ENCODE assay signal across 12 cellular contexts in the genomic region with DNA sequence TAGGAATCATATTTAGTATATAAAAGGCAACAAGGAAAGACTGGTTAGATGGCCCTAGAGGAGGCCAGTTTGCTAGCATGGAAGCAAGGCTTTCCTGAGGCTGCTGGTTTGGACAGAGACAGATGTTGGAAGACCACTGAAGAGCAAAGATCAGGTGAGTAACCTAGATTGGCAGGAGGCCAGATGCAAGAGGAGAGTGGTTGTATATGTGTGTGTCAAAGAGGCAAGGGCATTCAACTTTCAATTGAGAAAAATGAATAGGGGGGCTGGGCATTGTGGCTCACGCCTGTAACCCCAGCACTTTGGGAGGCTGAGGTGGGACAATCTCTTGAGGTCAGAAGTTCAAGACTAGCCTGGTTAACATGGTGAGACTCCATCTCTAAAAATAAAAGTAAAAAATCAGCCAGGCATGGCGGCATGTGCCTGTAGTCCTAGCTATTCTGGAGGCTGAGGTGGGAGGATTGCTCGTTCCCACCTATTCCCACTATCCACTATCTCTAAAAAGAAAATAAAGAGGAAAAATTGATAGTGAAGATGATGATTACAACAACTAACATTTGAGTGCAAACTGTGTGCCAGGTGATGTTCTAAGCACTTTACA.
DNase-seq lines count a peak whose midpoint lies in the region; ATAC-seq and TF ChIP-seq lines count a peak whose summit lies in the region.
"Had no signal": no experiment of that assay in that cellular context is flagged by ENCODE, and none has a peak within 500 bp of the region (broad histone marks: within the 10 kb centered on the region; RNA-seq: fewer than 3 reads in every experiment).

No MANE protein-coding gene starts in this region.

- H3F3A ChIP-seq in SK-N-SH (replicated peaks; ENCODE audit: insufficient read depth), result no peaks in the 10 kb centered on the region

- no peaks in the 10 kb centered on the region for H3K9me2 ChIP-seq in SK-N-SH

- H3K27ac ChIP-seq in SK-N-SH (ENCODE audit: low read depth in 2 of 2, low read length in 1 of 2), result no peak overlapping the region
- H3K27ac ChIP-seq: adrenal gland, lower lobe of right lung had no signal

- peaks cover 2% of the 10 kb centered on the region for H3K27me3 Mint-ChIP-seq in activated CD4-positive, alpha-beta T cell treated with anti-CD3 and anti-CD28 coated beads for 36 hours
- H3K27me3 Mint-ChIP-seq in activated T-helper 1 cell treated with anti-CD3 and anti-CD28 coated beads, Interleukin-12 subunit alpha, Interleukin-12 subunit beta, Interleukin-2, Interleukin-4 antibody, amounts not matched to agents 30 ng/mL and 10 ng/mL and 1 ng/mL, durations not matched to agents 14 hours and 24 hours and 36 hours (ENCODE audit: insufficient read depth), result peaks cover 3% of the 10 kb centered on the region

- no peak for TF ChIP-seq CTCF in SK-N-SH (IDR thresholded peaks at IDR 0.05)

- WGBS in SK-N-SH (ENCODE audit: low lambda C conversion rate), result 100% methylated on average over 3 of the region's 3 CpGs

- intact Hi-C loops in activated CD4-positive, alpha-beta T cell treated with anti-CD3 and anti-CD28 coated beads for 36 hours (cut with DNase I, micrococcal nuclease), result loop anchor here (2.0 kb wide), 2 partner anchors 21 to 355 kb away; no protein-coding TSS in a partner anchor
- intact Hi-C loops in activated T-helper 1 cell treated with anti-CD3 and anti-CD28 coated beads, Interleukin-12 subunit alpha, Interleukin-12 subunit beta, Interleukin-2, Interleukin-4 antibody, amounts not matched to agents 30 ng/mL and 10 ng/mL and 1 ng/mL, durations not matched to agents 14 hours and 24 hours and 36 hours (cut with micrococcal nuclease), result no loop called here

- H3K9me3 Mint-ChIP-seq in activated CD4-positive, alpha-beta T cell treated with anti-CD3 and anti-CD28 coated beads for 36 hours (ENCODE audit: low read depth), result no peaks in the 10 kb centered on the region
- H3K9me3 Mint-ChIP-seq in activated T-helper 1 cell treated with anti-CD3 and anti-CD28 coated beads, Interleukin-12 subunit alpha, Interleukin-12 subunit beta, Interleukin-2, Interleukin-4 antibody, amounts not matched to agents 30 ng/mL and 10 ng/mL and 1 ng/mL, durations not matched to agents 14 hours and 24 hours and 36 hours, result no peaks in the 10 kb centered on the region

- CTCF ChIA-PET in activated CD4-positive, alpha-beta T cell treated with anti-CD3 and anti-CD28 coated beads for 36 hours (lab: Charles Lee), result no interaction called here
- CTCF ChIA-PET in SK-N-SH (lab: Yijun Ruan, JAX), result no interaction called here

- no peak overlapping the region for H3K9ac ChIP-seq in SK-N-SH

- no peak overlapping the region for H3K4me3 ChIP-seq in SK-N-SH (ENCODE audit: low read depth in 2 of 2, low read length in 1 of 2)
- H3K4me3 ChIP-seq: adrenal gland, heart left ventricle, lower lobe of right lung had no signal

- no peak overlapping the region for H3K4me3 Mint-ChIP-seq in activated CD4-positive, alpha-beta T cell treated with anti-CD3 and anti-CD28 coated beads for 36 hours
- H3K4me3 Mint-ChIP-seq in activated T-helper 1 cell treated with anti-CD3 and anti-CD28 coated beads, Interleukin-12 subunit alpha, Interleukin-12 subunit beta, Interleukin-2, Interleukin-4 antibody, amounts not matched to agents 30 ng/mL and 10 ng/mL and 1 ng/mL, durations not matched to agents 14 hours and 24 hours and 36 hours, result no peak overlapping the region

- no peaks in the 10 kb centered on the region for H3K36me3 ChIP-seq in SK-N-SH (replicated peaks in 1 of 2; ENCODE audit: control insufficient read depth in 1 of 2, insufficient read depth in 2 of 2, low read length in 1 of 2)
- H3K36me3 ChIP-seq: adrenal gland, heart left ventricle, lower lobe of right lung had no signal

- H3K27me3 ChIP-seq in SK-N-SH (ENCODE audit: insufficient read depth), result no peaks in the 10 kb centered on the region
- H3K27me3 ChIP-seq: adrenal gland, heart left ventricle had no signal

- H3K4me2 ChIP-seq in SK-N-SH, result no peak overlapping the region

- TF ChIP-seq EP300 in SK-N-SH (IDR thresholded peaks at IDR 0.05; ENCODE audit: borderline replicate concordance in 1 of 2, low read depth in 1 of 2, low read length in 1 of 2), result no peak

- no peaks in the 10 kb centered on the region for H3K36me3 Mint-ChIP-seq in activated CD4-positive, alpha-beta T cell treated with anti-CD3 and anti-CD28 coated beads for 36 hours (ENCODE audit: low read depth)
- peaks cover 2% of the 10 kb centered on the region for H3K36me3 Mint-ChIP-seq in activated T-helper 1 cell treated with anti-CD3 and anti-CD28 coated beads, Interleukin-12 subunit alpha, Interleukin-12 subunit beta, Interleukin-2, Interleukin-4 antibody, amounts not matched to agents 30 ng/mL and 10 ng/mL and 1 ng/mL, durations not matched to agents 14 hours and 24 hours and 36 hours (ENCODE audit: low read depth)

- TF ChIP-seq RAD21 in SK-N-SH (IDR thresholded peaks at IDR 0.05; ENCODE audit: low read length), result no peak

- H4K20me1 ChIP-seq in SK-N-SH (ENCODE audit: insufficient read depth), result no peaks in the 10 kb centered on the region

- H3K4me1 ChIP-seq in SK-N-SH (ENCODE audit: control insufficient read depth in 1 of 2, insufficient read depth in 2 of 2, low read depth in 1 of 2, low read length in 1 of 2), result peaks cover 0 to 9% of the 10 kb centered on the region in 2 experiments; a peak in 1 of 4 replicates
- H3K4me1 ChIP-seq: adrenal gland had no signal

- no peak for DNase-seq in activated CD4-positive, alpha-beta T cell treated with anti-CD3 and anti-CD28 coated beads for 36 hours
- no peak for DNase-seq in activated CD4-positive, alpha-beta T cell treated with anti-CD3 and anti-CD28 coated beads for 48 hours
- DNase-seq in LoVo (ENCODE audit: low spot score), result peak; percentile 67
- no peak for DNase-seq in activated T-helper 1 cell treated with anti-CD3 and anti-CD28 coated beads, Interleukin-12 subunit alpha, Interleukin-12 subunit beta, Interleukin-2, Interleukin-4 antibody, amounts not matched to agents 30 ng/mL and 10 ng/mL and 1 ng/mL, durations not matched to agents 14 hours and 24 hours and 36 hours (ENCODE audit: low spot score)
- DNase-seq in kidney tubule cell (ENCODE audit: low spot score), result peak; percentile 74
- DNase-seq in globus pallidus (ENCODE audit: low spot score), result no peak
- no peak for DNase-seq in SK-N-SH
- DNase-seq: adrenal gland, heart left ventricle, lower lobe of right lung, NCI-H1417 treated with DMSO at 0.1 percent for 48 hours had no signal

- H2AFZ ChIP-seq in SK-N-SH (ENCODE audit: low read depth), result no peak overlapping the region

- H3K27ac Mint-ChIP-seq in activated CD4-positive, alpha-beta T cell treated with anti-CD3 and anti-CD28 coated beads for 36 hours, result peak overlapping the region; percentile 73
- H3K27ac Mint-ChIP-seq in activated T-helper 1 cell treated with anti-CD3 and anti-CD28 coated beads, Interleukin-12 subunit alpha, Interleukin-12 subunit beta, Interleukin-2, Interleukin-4 antibody, amounts not matched to agents 30 ng/mL and 10 ng/mL and 1 ng/mL, durations not matched to agents 14 hours and 24 hours and 36 hours, result peak overlapping the region; percentile 73

- H3K4me1 Mint-ChIP-seq in activated CD4-positive, alpha-beta T cell treated with anti-CD3 and anti-CD28 coated beads for 36 hours, result peaks cover 64% of the 10 kb centered on the region
- H3K4me1 Mint-ChIP-seq in activated T-helper 1 cell treated with anti-CD3 and anti-CD28 coated beads, Interleukin-12 subunit alpha, Interleukin-12 subunit beta, Interleukin-2, Interleukin-4 antibody, amounts not matched to agents 30 ng/mL and 10 ng/mL and 1 ng/mL, durations not matched to agents 14 hours and 24 hours and 36 hours (ENCODE audit: low read depth), result peaks cover 78% of the 10 kb centered on the region

- ATAC-seq in activated CD4-positive, alpha-beta T cell treated with anti-CD3 and anti-CD28 coated beads for 36 hours, result no peak
- ATAC-seq in HG03095 (IDR thresholded peaks at IDR 0.05; ENCODE audit: unreplicated experiment), result no peak
- ATAC-seq: heart left ventricle, lower lobe of right lung had no signal

- H3K9me3 ChIP-seq in SK-N-SH, result no peaks in the 10 kb centered on the region
- H3K9me3 ChIP-seq: adrenal gland, heart left ventricle, lower lobe of right lung had no signal

- H3K79me2 ChIP-seq in SK-N-SH (ENCODE audit: insufficient read depth), result no peaks in the 10 kb centered on the region

- POLR2A ChIA-PET in activated CD4-positive, alpha-beta T cell treated with anti-CD3 and anti-CD28 coated beads for 36 hours (lab: Charles Lee), result interaction anchor here (0.5 kb wide), 1 partner anchor 25 kb away, joined by 3 read pairs; no protein-coding TSS in a partner anchor
- POLR2A ChIA-PET in SK-N-SH (lab: Yijun Ruan, JAX), result no interaction called here

TF ChIP-seq in SK-N-SH, 30 proteins besides CTCF, POLR2A, EP300 and RAD21:
- TF ChIP-seq RXRA (IDR thresholded peaks at IDR 0.05; ENCODE audit: borderline replicate concordance, low read depth), result no peak
- TF ChIP-seq MEF2A (IDR thresholded peaks at IDR 0.05; ENCODE audit: borderline replicate concordance, low read depth), result no peak
- TF ChIP-seq FOXM1 (IDR thresholded peaks at IDR 0.05; ENCODE audit: low read depth), result no peak
- TF ChIP-seq, protein P1, sequence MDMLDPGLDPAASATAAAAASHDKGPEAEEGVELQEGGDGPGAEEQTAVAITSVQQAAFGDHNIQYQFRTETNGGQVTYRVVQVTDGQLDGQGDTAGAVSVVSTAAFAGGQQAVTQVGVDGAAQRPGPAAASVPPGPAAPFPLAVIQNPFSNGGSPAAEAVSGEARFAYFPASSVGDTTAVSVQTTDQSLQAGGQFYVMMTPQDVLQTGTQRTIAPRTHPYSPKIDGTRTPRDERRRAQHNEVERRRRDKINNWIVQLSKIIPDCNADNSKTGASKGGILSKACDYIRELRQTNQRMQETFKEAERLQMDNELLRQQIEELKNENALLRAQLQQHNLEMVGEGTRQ (IDR thresholded peaks at IDR 0.05; ENCODE audit: borderline replicate concordance, low read depth, low read length), result no peak
- TF ChIP-seq TAF1 (IDR thresholded peaks at IDR 0.05; ENCODE audit: borderline replicate concordance, low read depth, low read length), result no peak
- TF ChIP-seq YY1 (IDR thresholded peaks at IDR 0.05; ENCODE audit: low read depth), result no peak
- no peak for TF ChIP-seq CHD2 (IDR thresholded peaks at IDR 0.05; ENCODE audit: low read length, partially characterized antibody)
- TF ChIP-seq MXI1 (IDR thresholded peaks at IDR 0.05; ENCODE audit: low read depth, low read length), result no peak
- TF ChIP-seq SIN3A (IDR thresholded peaks at IDR 0.05; ENCODE audit: borderline replicate concordance, low read depth, low read length), result no peak
- no peak for TF ChIP-seq FOSL2 (IDR thresholded peaks at IDR 0.05; ENCODE audit: borderline replicate concordance, low read depth)
TF ChIP-seq in SK-N-SH: peak in this region for 0.

Comparison
In these comparisons a context has a peak if more than half of its experiments do, and no peak if none do; other contexts are left out.
1. DNase-seq: peak in LoVo (single experiment) and kidney tubule cell (single experiment); none in activated CD4-positive, alpha-beta T cell treated with anti-CD3 and anti-CD28 coated beads for 36 hours (single experiment), activated CD4-positive, alpha-beta T cell treated with anti-CD3 and anti-CD28 coated beads for 48 hours (single experiment), activated T-helper 1 cell treated with anti-CD3 and anti-CD28 coated beads, Interleukin-12 subunit alpha, Interleukin-12 subunit beta, Interleukin-2, Interleukin-4 antibody, amounts not matched to agents 30 ng/mL and 10 ng/mL and 1 ng/mL, durations not matched to agents 14 hours and 24 hours and 36 hours (single experiment), globus pallidus (single experiment) and SK-N-SH (single experiment).